38 cellular contexts compared by ENCODE assay signal in genomic region chr19:15733895-15734294, GRCh38. TPM values are rescaled to one million over a fixed set of nuclear protein-coding genes. Genes with fewer than 3 reads are reported as not detected.
"Had no signal": no experiment of that assay in that cellular context is flagged by ENCODE, and none has a peak within 500 bp of the region (broad histone marks: within the 10 kb centered on the region; RNA-seq: fewer than 3 reads in every experiment).

No MANE protein-coding gene starts in this region.

- H3K4me3 ChIP-seq: MG63 had no signal

- H3K36me3 ChIP-seq: MG63 had no signal

- H3K9me3 ChIP-seq: MG63 had no signal

- DNase-seq: Karpas-422, Kasumi-1, MG63, MM.1S, MV-4-11, NCI-H1048, NCI-H1092, NCI-H1092 treated with DMSO at 0.1 percent for 48 hours, NCI-H1105, NCI-H1105 treated with DMSO at 0.1 percent for 48 hours, NCI-H1417, NCI-H1417 treated with DMSO at 0.1 percent for 48 hours, NCI-H1436, NCI-H1436 treated with DMSO at 0.1 percent for 48 hours, NCI-H146, NCI-H1694, NCI-H1694 treated with DMSO at 0.1 percent for 48 hours, NCI-H187, NCI-H187 treated with DMSO at 0.1 percent for 48 hours, NCI-H1930, NCI-H2029, NCI-H2029 treated with DMSO at 0.1 percent for 48 hours, NCI-H2081, NCI-H2081 treated with DMSO at 0.1 percent for 48 hours, NCI-H2107, NCI-H2171, NCI-H2171 treated with DMSO at 0.1 percent for 48 hours, NCI-H2227 treated with DMSO at 0.1 percent for 48 hours, NCI-H226, NCI-H345, NCI-H446, NCI-H446 treated with DMSO at 0.1 percent for 48 hours, NCI-H510A, NCI-H510A treated with DMSO at 0.1 percent for 48 hours had no signal

RNA-seq across cellular contexts. Expression of gene OR10H3, which starts 3.9 kb away (rescaled TPM):
- total RNA-seq: LHCN-M2, M059J, MCF 10A, NCI-H460 had no signal

RNA-seq across cellular contexts. Expression of gene OR10H2, which starts 6.1 kb away (rescaled TPM):
- total RNA-seq: LHCN-M2, M059J, MCF 10A, NCI-H460 had no signal

RNA-seq across cellular contexts. Expression of gene OR10H5, which starts 53.6 kb away (rescaled TPM):
- total RNA-seq: LHCN-M2, M059J, MCF 10A, NCI-H460 had no signal
